Comparison of ENCODE assay signal across 3 cellular contexts in the genomic region with DNA sequence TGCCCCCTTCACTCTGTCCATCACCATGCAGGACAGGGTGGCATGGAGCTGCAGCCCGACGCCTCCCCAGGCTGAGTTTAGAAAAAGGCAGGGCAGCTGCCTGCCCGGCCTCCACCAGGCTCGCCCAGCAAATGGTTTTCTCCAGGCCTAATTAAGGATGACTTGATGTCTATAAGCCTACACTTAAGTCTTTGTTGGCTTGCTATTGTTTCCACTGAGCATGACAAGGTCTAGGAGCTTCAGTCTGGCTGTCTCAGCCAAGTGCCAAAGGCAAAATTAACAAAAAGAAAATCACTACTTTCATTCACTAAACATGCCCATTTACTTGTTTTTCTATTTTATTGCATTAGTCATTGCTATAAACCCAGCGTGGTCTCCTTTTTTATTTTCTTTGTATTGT.
"Had no signal": no experiment of that assay in that cellular context is flagged by ENCODE, and none has a peak within 500 bp of the region (broad histone marks: within the 10 kb centered on the region; RNA-seq: fewer than 3 reads in every experiment).

No MANE protein-coding gene starts in this region.

- ATAC-seq: GM12878 had no signal

- H3K4me3 ChIP-seq: GM12878 had no signal

- DNase-seq: GDM1, GF-D8 had no signal
